8 cellular contexts compared by ENCODE assay signal in genomic region chrX:139559383-139560042, GRCh38. TPM values are rescaled to one million over a fixed set of nuclear protein-coding genes. Genes with fewer than 3 reads are reported as not detected.
A peak's percentile ranks its signal among the peaks of the same experiment; 100 is the strongest.
DNase-seq lines count a peak whose midpoint lies in the region; ATAC-seq and TF ChIP-seq lines count a peak whose summit lies in the region.

No MANE protein-coding gene starts in this region.

- H3K9me2 ChIP-seq in OCI-LY7 (ENCODE audit: insufficient read depth, low read length): no peaks in the 10 kb centered on the region

- no peaks in the 10 kb centered on the region for H3K27me3 ChIP-seq in fibroblast of lung (ENCODE audit: control insufficient read depth, insufficient read depth, low read length)

- ATAC-seq in GM19351 (IDR thresholded peaks at IDR 0.05; ENCODE audit: unreplicated experiment): peak; percentile 91
- peak; percentile 90 for ATAC-seq in HG03442 (IDR thresholded peaks at IDR 0.05; ENCODE audit: unreplicated experiment)
- no peak for ATAC-seq in T-cell (replicated peaks in 1 of 4)
- no peak for ATAC-seq in HG03460 (IDR thresholded peaks at IDR 0.05; ENCODE audit: unreplicated experiment)

- H3K36me3 Mint-ChIP-seq in progenitor cell of endocrine pancreas (ENCODE audit: insufficient read depth): no peaks in the 10 kb centered on the region
- H3K36me3 Mint-ChIP-seq in T-cell: no peaks in the 10 kb centered on the region

- H3K27ac Mint-ChIP-seq in progenitor cell of endocrine pancreas (no peak overlapping the region), T-cell (no peak overlapping the region)

- peaks cover 20% of the 10 kb centered on the region for H3K4me1 ChIP-seq in OCI-LY7 (ENCODE audit: insufficient read depth, low read length, poor library complexity, severe bottlenecking)
- no peaks in the 10 kb centered on the region for H3K4me1 ChIP-seq in fibroblast of lung (ENCODE audit: control insufficient read depth, extremely low read depth, insufficient read depth, low read length)

- H3K4me1 Mint-ChIP-seq in progenitor cell of endocrine pancreas (ENCODE audit: low read depth) (peaks cover 4% of the 10 kb centered on the region), T-cell (peaks cover 0 to 5% (median 2%) of the 10 kb centered on the region in 3 donors)

- H3K9ac ChIP-seq in fibroblast of lung (ENCODE audit: insufficient read depth, low read length): no peak overlapping the region

- POLR2A ChIA-PET in OCI-LY7 (lab: Charles Lee) (no interaction called here), T-cell (lab: Charles Lee) (interaction anchor here in 1 of 2 donors (0.6 kb wide), 1 partner anchor 450 kb away, joined by 4 read pairs; no protein-coding TSS in a partner anchor)

- no peaks in the 10 kb centered on the region for H3K36me3 ChIP-seq in OCI-LY7 (ENCODE audit: insufficient read depth, low read length)
- H3K36me3 ChIP-seq in fibroblast of lung (ENCODE audit: control insufficient read depth, insufficient read depth, low read length): no peaks in the 10 kb centered on the region

- no TSS peak for BruUV-seq in OCI-LY7 (replicated peaks; lab: Mats Ljungman, UMichigan)

- H3K9me3 ChIP-seq in OCI-LY7 (ENCODE audit: low read length) (no peaks in the 10 kb centered on the region), fibroblast of lung (ENCODE audit: control insufficient read depth, insufficient read depth, low read depth, low read length) (no peaks in the 10 kb centered on the region)

- H3K27me3 Mint-ChIP-seq in progenitor cell of endocrine pancreas: no peaks in the 10 kb centered on the region
- H3K27me3 Mint-ChIP-seq in T-cell: peaks cover 7 to 10% of the 10 kb centered on the region in 2 donors

- no peaks in the 10 kb centered on the region for H4K20me1 ChIP-seq in OCI-LY7 (ENCODE audit: insufficient read depth, low read length)
- no peaks in the 10 kb centered on the region for H4K20me1 ChIP-seq in fibroblast of lung (ENCODE audit: control insufficient read depth, extremely low read depth, insufficient read depth, low read length)

- peak; percentile 21 for DNase-seq in EL
- peak; percentile 76 for DNase-seq in OCI-LY7 (ENCODE audit: low spot score)
- DNase-seq in fibroblast of lung (ENCODE audit: low read depth in 2 of 2): peak; percentile 61 to 62
- peak; percentile 30 for DNase-seq in progenitor cell of endocrine pancreas (ENCODE audit: low spot score, unreplicated experiment)
- no peak for DNase-seq in T-cell

- TF ChIP-seq CTCF in OCI-LY7 (conservative IDR thresholded peaks at IDR 0.05; ENCODE audit: low read length): peak; percentile 77
- TF ChIP-seq CTCF in fibroblast of lung (conservative IDR thresholded peaks at IDR 0.05 in 1 of 2, IDR thresholded peaks at IDR 0.05 in 1 of 2; ENCODE audit: low read depth in 1 of 2, low read length in 2 of 2): peak; percentile 43 to 47
- TF ChIP-seq CTCF in progenitor cell of endocrine pancreas (IDR thresholded peaks at IDR 0.05; ENCODE audit: unreplicated experiment): peak; percentile 81

- H3K4me3 ChIP-seq in OCI-LY7 (ENCODE audit: low read depth, low read length, poor library complexity, severe bottlenecking): no peak overlapping the region
- H3K4me3 ChIP-seq in fibroblast of lung (replicated peaks in 1 of 4; ENCODE audit: control extremely low read depth in 1 of 4, insufficient read depth in 1 of 4, low read depth in 3 of 4, low read length in 4 of 4): no peak overlapping the region

- CTCF ChIA-PET in OCI-LY7 (lab: Charles Lee; ENCODE audit: unreplicated experiment): interaction anchor here (1.0 kb wide), 1 partner anchor 373 kb away, joined by 3 read pairs; the partner anchor contains the start of gene ATP11C
- CTCF ChIA-PET in T-cell (lab: Charles Lee): no interaction called here

- H2AFZ ChIP-seq in OCI-LY7 (ENCODE audit: low read length): no peak overlapping the region
- no peak overlapping the region for H2AFZ ChIP-seq in fibroblast of lung (ENCODE audit: low read length)

- no peaks in the 10 kb centered on the region for H3K9me3 Mint-ChIP-seq in progenitor cell of endocrine pancreas (ENCODE audit: low read depth)
- no peaks in the 10 kb centered on the region for H3K9me3 Mint-ChIP-seq in T-cell

- H3K4me3 Mint-ChIP-seq in progenitor cell of endocrine pancreas (ENCODE audit: low read depth): no peak overlapping the region
- H3K4me3 Mint-ChIP-seq in T-cell: no peak overlapping the region

- H3K4me2 ChIP-seq in OCI-LY7 (ENCODE audit: low read length) (no peak overlapping the region), fibroblast of lung (ENCODE audit: extremely low read depth, insufficient read depth, low read length) (no peak overlapping the region)

- H3K79me2 ChIP-seq in OCI-LY7 (ENCODE audit: insufficient read depth, low read depth, low read length) (no peaks in the 10 kb centered on the region), fibroblast of lung (ENCODE audit: control insufficient read depth, insufficient read depth, low read length) (no peaks in the 10 kb centered on the region)

- intact Hi-C loops in OCI-LY7 (cut with micrococcal nuclease; ENCODE audit: unreplicated experiment): loop anchor here (1.0 to 10.0 kb wide), 3 partner anchors 167 to 785 kb away; no protein-coding TSS in a partner anchor

- H3K27ac ChIP-seq in OCI-LY7 (ENCODE audit: low read depth, low read length, poor library complexity, severe bottlenecking) (no peak overlapping the region), fibroblast of lung (ENCODE audit: insufficient read depth, low read length) (no peak overlapping the region)

RNA-seq across cellular contexts. Expression of gene F9, which starts 29.0 kb away (rescaled TPM):
- total RNA-seq in OCI-LY7 (2014; rRNA removed; shearing (Covaris generic)): not detected in 2 replicates
- total RNA-seq in OCI-LY7 (2022) (not detected in 2 replicates), fibroblast of lung (not detected in 2 replicates), progenitor cell of endocrine pancreas (not detected in 2 replicates), T-cell (under 1 TPM in 3 of 5 donors, not detected in 2; 0.10 to 0.25 (median 0.15) TPM)
- polyA plus RNA-seq in fibroblast of lung: not detected in 2 replicates
- not detected in 2 replicates for polyA plus RNA-seq in fibroblast of lung (2012)
- not detected in 2 replicates for polyA minus RNA-seq in fibroblast of lung (ENCODE audit: low replicate concordance)

Comparison
In these comparisons a context has a peak if more than half of its experiments do, and no peak if none do; other contexts are left out.
1. DNase-seq: peak in EL (single experiment), OCI-LY7 (single experiment), fibroblast of lung (2 of 2) and progenitor cell of endocrine pancreas (single experiment); none in T-cell (0 of 34).
2. ATAC-seq: peak in GM19351 (single experiment) and HG03442 (single experiment); none in T-cell (0 of 4) and HG03460 (single experiment).
3. Peak in every context shown above with its lines, with median percentiles within 50 percentile points of each other: CTCF ChIP-seq.